In the genomic region with DNA sequence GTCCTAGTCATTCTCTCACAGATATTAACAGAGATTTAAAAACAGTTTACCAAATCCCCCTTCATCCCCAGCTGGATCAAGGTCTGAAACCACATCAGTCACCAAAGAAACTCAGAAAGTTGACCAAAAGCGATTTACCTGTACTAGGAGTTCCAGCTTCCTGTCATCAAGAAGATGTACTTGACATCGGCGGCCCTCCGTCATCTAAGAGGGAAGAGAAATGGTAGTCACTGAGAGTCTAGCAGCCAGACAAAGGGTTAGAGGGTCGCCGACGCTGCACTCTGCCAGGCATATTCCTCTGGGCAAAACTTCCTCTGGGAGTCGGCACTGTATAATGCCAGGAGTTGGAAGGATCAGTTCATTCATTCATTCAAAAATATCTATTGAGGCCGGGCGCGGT, we compare ENCODE assay signal across 24 cellular contexts.
"Had no signal": no experiment of that assay in that cellular context is flagged by ENCODE, and none has a peak within 500 bp of the region (broad histone marks: within the 10 kb centered on the region; RNA-seq: fewer than 3 reads in every experiment).

No MANE protein-coding gene starts in this region.

- H3K4me3 ChIP-seq: coronary artery, gastrocnemius medialis, left lung, mucosa of descending colon, pancreas, transverse colon, upper lobe of right lung, uterus had no signal

- H3K4me1 ChIP-seq: pancreas, transverse colon, uterus had no signal

- H3K4me1 Mint-ChIP-seq: central memory CD8-positive, alpha-beta T cell; mesothelial cell of epicardium had no signal

- H3K27ac ChIP-seq: left lung, pancreas, transverse colon, upper lobe of right lung, uterus had no signal

- H3K9me3 Mint-ChIP-seq: central memory CD8-positive, alpha-beta T cell; effector memory CD8-positive, alpha-beta T cell; mesothelial cell of epicardium; naive B cell; natural killer cell treated with Interleukin-12 subunit alpha and Interleukin-12 subunit beta and Interleukin-15 and Interleukin-18, amount 100 ng/mL, for 72 hours; stimulated activated memory B cell treated with anti-CD40 and anti-IgM and Interleukin-4, amounts not matched to agents 10 μg/mL and 1 μg/mL and 100 μg/mL, for 72 hours had no signal

- H3K27ac Mint-ChIP-seq: effector memory CD8-positive, alpha-beta T cell; mesothelial cell of epicardium; natural killer cell treated with Interleukin-12 subunit alpha and Interleukin-12 subunit beta and Interleukin-15 and Interleukin-18, amount 100 ng/mL, for 72 hours; stimulated activated memory B cell treated with anti-CD40 and anti-IgM and Interleukin-4, amounts not matched to agents 10 μg/mL and 1 μg/mL and 100 μg/mL, for 72 hours had no signal

- H3K27me3 ChIP-seq: gastrocnemius medialis, left lung, pancreas, transverse colon, upper lobe of right lung, uterus had no signal

- H3K36me3 ChIP-seq: gastrocnemius medialis, left lung, pancreas, transverse colon, upper lobe of right lung, uterus had no signal

- H3K4me3 Mint-ChIP-seq: central memory CD8-positive, alpha-beta T cell; effector memory CD8-positive, alpha-beta T cell; mesothelial cell of epicardium; naive B cell; natural killer cell treated with Interleukin-12 subunit alpha and Interleukin-12 subunit beta and Interleukin-15 and Interleukin-18, amount 100 ng/mL, for 72 hours; stimulated activated memory B cell treated with anti-CD40 and anti-IgM and Interleukin-4, amounts not matched to agents 10 μg/mL and 1 μg/mL and 100 μg/mL, for 72 hours had no signal

- H3K27me3 Mint-ChIP-seq: central memory CD8-positive, alpha-beta T cell had no signal

- ATAC-seq: effector memory CD8-positive, alpha-beta T cell; gastrocnemius medialis; left cardiac atrium; left lung; mucosa of descending colon; natural killer cell treated with Interleukin-12 subunit alpha and Interleukin-12 subunit beta and Interleukin-15 and Interleukin-18, amount 100 ng/mL, for 72 hours; pancreas; sciatic nerve; stimulated activated memory B cell treated with anti-CD40 and anti-IgM and Interleukin-4, amounts not matched to agents 10 μg/mL and 1 μg/mL and 100 μg/mL, for 72 hours; stimulated activated naive CD8-positive, alpha-beta T cell treated with anti-CD3 and anti-CD28 coated beads, Interleukin-15, Interleukin-2, amounts not matched to agents 100 U/mL and 50 U/mL, for 24 hours; upper lobe of right lung had no signal

- H3K36me3 Mint-ChIP-seq: mesothelial cell of epicardium; naive B cell; natural killer cell treated with Interleukin-12 subunit alpha and Interleukin-12 subunit beta and Interleukin-15 and Interleukin-18, amount 100 ng/mL, for 72 hours; stimulated activated memory B cell treated with anti-CD40 and anti-IgM and Interleukin-4, amounts not matched to agents 10 μg/mL and 1 μg/mL and 100 μg/mL, for 72 hours had no signal

- H3K9me3 ChIP-seq: gastrocnemius medialis, left lung, mucosa of descending colon, pancreas, transverse colon, upper lobe of right lung, uterus had no signal

- DNase-seq: effector memory CD8-positive, alpha-beta T cell; foreskin fibroblast; gastrocnemius medialis; head of caudate nucleus; kidney; left cardiac atrium; left lung; mesenchymal stem cell; mucosa of descending colon; naive B cell; nucleus accumbens; pancreas; stimulated activated CD4-positive, alpha-beta T cell treated with anti-CD3 and anti-CD28 coated beads, Interleukin-2, amount 100 ng/mL, for 24 hours; stimulated activated CD4-positive, alpha-beta T cell treated with anti-CD3 and anti-CD28 coated beads, Interleukin-4, amount 100 ng/mL, for 24 hours; stimulated activated naive CD8-positive, alpha-beta T cell treated with anti-CD3 and anti-CD28 coated beads, Interleukin-15, Interleukin-2, amounts not matched to agents 100 U/mL and 50 U/mL, for 24 hours; transverse colon; upper lobe of right lung; uterus had no signal
